Comparison of ENCODE assay signal across 16 cellular contexts in genomic region chr3:63048365-63048764, GRCh38.
"Had no signal": no experiment of that assay in that cellular context is flagged by ENCODE, and none has a peak within 500 bp of the region (broad histone marks: within the 10 kb centered on the region; RNA-seq: fewer than 3 reads in every experiment).

No MANE protein-coding gene starts in this region.

- DNase-seq: activated B cell treated with CpG ODN at 0.5 μM for 24 hours; activated CD4-positive, alpha-beta T cell treated with anti-CD3 and anti-CD28 coated beads for 4 hours; activated CD8-positive, alpha-beta T cell treated with anti-CD3 and anti-CD28 coated beads for 36 hours; activated naive CD4-positive, alpha-beta T cell treated with anti-CD3 and anti-CD28 coated beads, Interleukin-2, amount 10 ng/mL, durations not matched to agents 7 days and 5 days; activated T-cell treated with anti-CD3 and anti-CD28 coated beads, Interleukin-2, amount 50 U/mL, for 24 hours; aorta; dorsolateral prefrontal cortex; endodermal cell; left lung; right lobe of liver; stimulated activated naive CD4-positive, alpha-beta T cell; substantia nigra; T-cell; T-helper 9 cell; tibial artery had no signal

- H3K4me3 ChIP-seq: dorsolateral prefrontal cortex, left lung, right lobe of liver, tibial artery had no signal

- FAIRE-seq: frontal cortex had no signal
